ENCODE assay signal across 1 cellular context in the genomic region with DNA sequence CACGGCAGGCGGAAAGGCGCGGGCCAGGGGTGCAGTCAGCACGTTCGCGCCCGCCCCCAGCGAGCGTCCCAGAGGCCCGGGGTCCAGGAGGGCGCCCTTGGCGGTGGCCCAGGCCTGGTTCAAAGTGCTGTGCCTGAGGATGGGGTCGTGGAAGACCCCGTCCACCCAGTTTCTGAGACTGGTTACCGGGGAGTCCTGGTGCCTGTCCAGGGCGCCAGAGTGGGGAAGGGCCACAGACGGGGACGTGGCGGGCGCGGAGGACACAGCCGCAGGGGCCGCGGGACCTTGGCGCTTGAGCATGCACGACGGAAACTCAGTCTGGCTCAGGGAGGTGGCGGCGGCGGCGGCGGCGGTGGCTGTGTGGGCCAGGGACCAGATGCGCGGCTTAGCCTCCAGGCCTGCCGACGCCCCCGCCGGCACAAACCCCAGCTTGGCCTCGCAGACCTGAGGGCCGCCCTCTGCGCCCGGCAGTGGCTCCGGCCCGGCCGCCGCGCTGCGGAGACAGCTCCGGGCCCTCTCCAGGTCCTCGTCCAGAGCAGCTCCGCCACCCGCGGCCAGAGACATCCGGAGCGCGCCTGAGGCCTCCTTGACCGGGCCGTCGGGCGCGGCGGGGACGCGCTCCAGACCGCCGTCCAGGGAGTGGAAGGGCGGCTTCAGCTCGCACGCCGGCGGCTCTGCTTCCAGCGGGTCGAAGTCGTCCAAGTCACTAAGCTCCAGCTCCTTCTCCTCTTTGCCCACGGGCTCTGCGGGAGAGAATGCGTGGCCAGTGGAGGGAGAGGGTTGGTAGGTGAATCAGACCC.
TF ChIP-seq lines count a peak whose summit lies in the region.

No MANE protein-coding gene starts in this region.

TF ChIP-seq in GM23338, 12 proteins besides CTCF, POLR2A, EP300 and RAD21 (continued from another document):
- no peak for TF ChIP-seq ZNF331 (CRISPR knock-in tag; IDR thresholded peaks at IDR 0.05; ENCODE audit: low read depth)
- no peak for TF ChIP-seq JUNB (IDR thresholded peaks at IDR 0.05; ENCODE audit: unreplicated experiment)
- TF ChIP-seq POLR2AphosphoS5 (IDR thresholded peaks at IDR 0.05; ENCODE audit: low read depth) = no peak
- TF ChIP-seq STAT1 (IDR thresholded peaks at IDR 0.05; ENCODE audit: unreplicated experiment) = no peak
- TF ChIP-seq EZH2 (IDR thresholded peaks at IDR 0.05; ENCODE audit: low read depth, unreplicated experiment) = peak; percentile 78
